ENCODE assay signal across 15 cellular contexts in the genomic region with DNA sequence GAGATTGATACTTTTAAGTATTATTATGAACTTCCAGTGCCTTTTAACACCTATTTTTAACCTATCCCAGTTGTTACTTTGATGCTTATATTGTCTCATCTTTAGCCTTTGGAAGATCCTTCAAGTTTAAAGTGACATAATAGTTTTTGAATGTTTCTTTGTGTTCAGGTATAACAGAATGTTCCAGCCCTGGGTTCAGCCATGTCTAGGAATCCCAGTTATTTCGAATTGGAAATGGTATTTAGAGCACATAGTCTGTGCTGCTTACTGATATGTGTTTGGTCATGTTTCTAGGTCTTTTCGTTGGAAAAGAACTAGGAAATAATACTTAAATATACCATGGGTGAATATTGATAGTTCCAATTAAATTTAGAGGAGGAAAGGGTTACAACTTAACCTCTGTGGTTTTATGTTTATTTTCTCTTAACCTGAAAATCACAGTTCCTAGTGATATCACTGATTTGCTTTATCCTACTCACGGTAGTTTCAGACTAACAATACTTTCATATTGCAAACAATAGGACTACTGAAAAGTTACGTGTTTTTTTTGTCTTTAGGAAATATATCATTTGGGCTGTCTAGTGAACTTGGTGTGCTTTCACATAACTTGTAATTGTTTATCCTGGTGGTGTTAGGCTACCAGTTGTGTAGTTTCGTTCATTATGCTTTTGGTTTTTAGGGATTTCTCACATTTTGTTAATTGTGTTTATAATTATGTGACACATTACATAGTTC.
"Had no signal": no experiment of that assay in that cellular context is flagged by ENCODE, and none has a peak within 500 bp of the region (broad histone marks: within the 10 kb centered on the region; RNA-seq: fewer than 3 reads in every experiment).

No MANE protein-coding gene starts in this region.

- H3K4me3 Mint-ChIP-seq: activated CD4-positive, alpha-beta T cell treated with anti-CD3 and anti-CD28 coated beads for 36 hours; activated naive CD8-positive, alpha-beta T cell had no signal

- ATAC-seq: activated CD4-positive, alpha-beta T cell treated with anti-CD3 and anti-CD28 coated beads for 36 hours; left colon; mucosa of descending colon; naive thymus-derived CD8-positive, alpha-beta T cell; sciatic nerve had no signal

- H3K27ac Mint-ChIP-seq: activated CD4-positive, alpha-beta T cell treated with anti-CD3 and anti-CD28 coated beads for 36 hours; activated naive CD8-positive, alpha-beta T cell had no signal

- H3K36me3 ChIP-seq: neutrophil, prostate gland, suprapubic skin, upper lobe of left lung had no signal

- H3K27me3 Mint-ChIP-seq: activated CD4-positive, alpha-beta T cell treated with anti-CD3 and anti-CD28 coated beads for 36 hours; activated naive CD8-positive, alpha-beta T cell; naive thymus-derived CD8-positive, alpha-beta T cell had no signal

- H3K9me3 ChIP-seq: mucosa of descending colon, neutrophil, prostate gland, suprapubic skin, upper lobe of left lung had no signal

- DNase-seq: activated CD4-positive, alpha-beta T cell treated with anti-CD3 and anti-CD28 coated beads for 36 hours; activated T-cell treated with anti-CD3 and anti-CD28 coated beads for 4 hours; cortex of kidney; left colon; mucosa of descending colon; naive thymus-derived CD8-positive, alpha-beta T cell; stimulated activated CD4-positive, alpha-beta T cell treated with anti-CD3 and anti-CD28 coated beads, Interleukin-2, amount 100 ng/mL, for 24 hours; stimulated activated naive CD4-positive, alpha-beta T cell treated with Interleukin-2 at 50 U/mL for 16 hours had no signal

- H3K27ac ChIP-seq: neutrophil, prostate gland, suprapubic skin, upper lobe of left lung had no signal

- H3K4me3 ChIP-seq: lung, mucosa of descending colon, prostate gland, suprapubic skin, upper lobe of left lung had no signal

- H3K27me3 ChIP-seq: neutrophil, suprapubic skin, upper lobe of left lung had no signal
